In the genomic region with DNA sequence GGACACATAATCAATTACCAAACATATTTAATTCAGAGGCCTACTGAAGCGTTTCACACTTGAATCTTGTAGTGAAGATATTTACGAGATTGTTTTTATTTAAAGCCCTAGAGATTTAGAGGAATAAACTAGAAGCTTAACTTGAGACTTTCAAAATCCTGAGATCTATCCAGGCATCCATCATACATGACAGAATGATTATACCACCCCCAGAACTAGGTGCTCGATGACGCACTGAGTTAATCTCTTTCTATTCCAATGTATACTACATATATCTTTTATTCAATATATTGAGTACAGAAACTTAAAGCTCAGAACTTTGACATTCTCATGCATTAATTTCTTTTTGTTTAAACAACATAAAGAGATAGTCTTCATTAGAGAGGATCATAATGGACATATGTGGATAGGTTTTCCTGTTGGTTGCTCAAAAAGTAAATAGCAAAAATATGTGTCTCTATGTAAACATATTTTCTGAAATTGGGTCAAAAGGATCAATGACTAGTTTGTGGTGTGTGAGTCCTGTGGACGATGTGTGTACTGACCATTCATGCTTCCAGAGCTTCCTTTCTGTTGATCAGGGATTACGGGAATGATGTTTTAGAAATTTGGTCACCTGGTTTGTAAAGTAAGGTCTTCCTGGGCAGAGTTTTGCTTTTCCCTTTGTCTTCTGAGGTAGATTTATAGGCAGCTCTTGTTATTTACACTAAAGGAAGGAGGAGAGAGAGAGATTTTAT, we compare ENCODE assay signal across 14 cellular contexts.
"Had no signal": no experiment of that assay in that cellular context is flagged by ENCODE, and none has a peak within 500 bp of the region (broad histone marks: within the 10 kb centered on the region; RNA-seq: fewer than 3 reads in every experiment).

No MANE protein-coding gene starts in this region.

- H3K36me3 ChIP-seq: gastrocnemius medialis, heart right ventricle, right lobe of liver, spleen, transverse colon had no signal

- DNase-seq: activated CD4-positive, alpha-beta T cell treated with anti-CD3 and anti-CD28 coated beads, Interleukin-2, amount 50 U/mL, for 4 hours; activated T-cell treated with anti-CD3 and anti-CD28 coated beads, Interleukin-2, amount 50 U/mL, for 48 hours; cortex of kidney; effector CD8-positive, alpha-beta T cell; gastrocnemius medialis; heart right ventricle; kidney; left ventricle myocardium superior; nucleus accumbens; right lobe of liver; spleen; stimulated activated CD4-positive, alpha-beta T cell treated with anti-CD3 and anti-CD28 coated beads, Interleukin-1b, Interleukin-23, amount 100 ng/mL, for 48 hours; substantia nigra; transverse colon had no signal

- H3K27me3 ChIP-seq: gastrocnemius medialis, heart right ventricle, right lobe of liver, spleen, transverse colon had no signal

- H3K27ac ChIP-seq: gastrocnemius medialis, heart right ventricle, right lobe of liver, spleen, transverse colon had no signal

- H3K9me3 ChIP-seq: gastrocnemius medialis, heart right ventricle, right lobe of liver, spleen, transverse colon had no signal

- H3K4me1 ChIP-seq: gastrocnemius medialis, right lobe of liver had no signal

- H3K4me3 ChIP-seq: gastrocnemius medialis, heart right ventricle, right lobe of liver, spleen, transverse colon had no signal

- ATAC-seq: gastrocnemius medialis, heart right ventricle, left ventricle myocardium superior had no signal
